ENCODE assay signal across 1 cellular context in the genomic region with DNA sequence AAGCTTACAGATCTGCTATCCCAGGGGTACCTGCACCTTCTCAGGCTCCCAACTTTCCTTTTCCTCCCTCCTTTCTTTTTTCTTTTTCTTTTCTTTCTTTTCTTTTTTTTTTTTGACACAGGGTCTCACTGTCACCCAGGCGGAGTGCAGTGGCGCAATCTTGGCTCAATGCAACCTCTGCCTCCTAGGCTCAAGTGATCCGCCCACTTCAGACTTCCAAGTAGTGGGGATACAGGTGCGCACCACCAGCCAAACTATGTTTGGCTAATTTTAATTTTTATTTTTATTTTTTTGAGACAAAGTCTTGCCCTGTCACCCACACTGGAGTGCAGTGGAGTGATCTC.
TF ChIP-seq lines count a peak whose summit lies in the region.

No MANE protein-coding gene starts in this region.

TF ChIP-seq in H1, 55 proteins besides CTCF, POLR2A, EP300 and RAD21:
- TF ChIP-seq HDAC6 (IDR thresholded peaks at IDR 0.05; ENCODE audit: low read depth, low read length) (no peak), POU5F1 (IDR thresholded peaks at IDR 0.05; ENCODE audit: low read depth, low read length) (no peak), SAP30 (IDR thresholded peaks at IDR 0.05; ENCODE audit: insufficient read depth, insufficient replicate concordance, low read length) (no peak), BACH1 (IDR thresholded peaks at IDR 0.05; ENCODE audit: low read length) (no peak), BRCA1 (IDR thresholded peaks at IDR 0.05; ENCODE audit: low read depth, low read length) (no peak), CHD1 (IDR thresholded peaks at IDR 0.05; ENCODE audit: low read depth, low read length) (no peak), YY1 (IDR thresholded peaks at IDR 0.05; ENCODE audit: low read depth, low read length) (no peak), RXRA (IDR thresholded peaks at IDR 0.05; ENCODE audit: insufficient read depth, low read depth, low read length) (no peak), EGR1 (IDR thresholded peaks at IDR 0.05; ENCODE audit: borderline replicate concordance, low read depth, low read length) (no peak), SP1 (IDR thresholded peaks at IDR 0.05; ENCODE audit: low read depth, low read length) (no peak), TCF12 (IDR thresholded peaks at IDR 0.05; ENCODE audit: low read depth, low read length) (no peak), SIX5 (IDR thresholded peaks at IDR 0.05; ENCODE audit: low read depth, low read length) (no peak), KDM4A (IDR thresholded peaks at IDR 0.05; ENCODE audit: low read depth, low read length, severe bottlenecking) (no peak), BCL11A (IDR thresholded peaks at IDR 0.05; ENCODE audit: low read depth in 2 of 2, low read length in 2 of 2) (no peak), KDM5A (IDR thresholded peaks at IDR 0.05; ENCODE audit: low read length) (no peak), CHD2 (IDR thresholded peaks at IDR 0.05; ENCODE audit: low read length) (no peak), CEBPB (IDR thresholded peaks at IDR 0.05; ENCODE audit: low read depth, low read length) (no peak), SP2 (IDR thresholded peaks at IDR 0.05; ENCODE audit: low read length) (no peak), GABPA (IDR thresholded peaks at IDR 0.05; ENCODE audit: borderline replicate concordance, insufficient read depth, low read length) (no peak)
